In the genomic region with DNA sequence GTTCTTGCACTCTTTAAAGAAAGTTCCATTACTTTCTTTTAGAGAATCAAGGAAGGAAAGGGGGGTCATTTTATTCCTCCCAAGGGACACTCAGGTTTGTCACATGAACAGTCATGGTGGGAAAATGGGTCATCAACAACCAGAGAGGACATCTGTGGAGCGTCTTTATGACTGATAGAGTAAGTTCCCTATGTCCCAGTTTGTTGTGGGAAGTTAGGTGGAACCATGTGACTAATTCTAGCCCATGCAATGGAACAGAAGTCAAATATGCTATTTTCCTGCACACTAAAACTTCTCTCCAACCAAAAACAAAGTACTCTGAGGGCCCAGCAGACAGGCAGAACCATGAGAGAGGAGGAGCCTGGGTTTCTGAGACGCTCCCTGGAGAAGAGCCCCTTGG, we compare ENCODE assay signal across 8 cellular contexts.
DNase-seq lines count a peak whose midpoint lies in the region; ATAC-seq and TF ChIP-seq lines count a peak whose summit lies in the region.

No MANE protein-coding gene starts in this region.

- H3K27ac ChIP-seq in BLaER1 (no peak overlapping the region), HL-60 (replicated peaks) (peak overlapping the region; percentile 47; the same call in 1 of the 2 replicates), fibroblast of lung (ENCODE audit: insufficient read depth, low read length) (no peak overlapping the region)

- peak; percentile 8 for ATAC-seq in GM21390 (IDR thresholded peaks at IDR 0.05; ENCODE audit: unreplicated experiment)

- H3K4me3 Mint-ChIP-seq in progenitor cell of endocrine pancreas (ENCODE audit: low read depth) = no peak overlapping the region

- H3K9ac ChIP-seq in BLaER1 = no peak overlapping the region
- no peak overlapping the region for H3K9ac ChIP-seq in fibroblast of lung (ENCODE audit: insufficient read depth, low read length)

- no peak overlapping the region for H3K27ac Mint-ChIP-seq in progenitor cell of endocrine pancreas

- H3K79me2 ChIP-seq in fibroblast of lung (ENCODE audit: control insufficient read depth, insufficient read depth, low read length) = no peaks in the 10 kb centered on the region

- no peaks in the 10 kb centered on the region for H3K9me3 Mint-ChIP-seq in progenitor cell of endocrine pancreas (ENCODE audit: low read depth)

- H3K36me3 ChIP-seq in BLaER1 (no peaks in the 10 kb centered on the region), fibroblast of lung (ENCODE audit: control insufficient read depth, insufficient read depth, low read length) (no peaks in the 10 kb centered on the region)

- H4K20me1 ChIP-seq in BLaER1 (no peaks in the 10 kb centered on the region), fibroblast of lung (ENCODE audit: control insufficient read depth, extremely low read depth, insufficient read depth, low read length) (no peaks in the 10 kb centered on the region)

- H3K4me3 ChIP-seq in BLaER1 (no peak overlapping the region), HL-60 (replicated peaks; ENCODE audit: insufficient read depth, low read length) (no peak overlapping the region), fibroblast of lung (replicated peaks in 1 of 4; ENCODE audit: control extremely low read depth in 1 of 4, insufficient read depth in 1 of 4, low read depth in 3 of 4, low read length in 4 of 4) (no peak overlapping the region)

- DNase-seq in HL-60 (ENCODE audit: low read depth in 1 of 2, low spot score in 1 of 2) (no peak), fibroblast of lung (ENCODE audit: low read depth in 2 of 2) (no peak), NCI-H524 (lab: John Stamatoyannopoulos, UW) (no peak), NCI-H187 (lab: John Stamatoyannopoulos, UW) (no peak), progenitor cell of endocrine pancreas (ENCODE audit: low spot score, unreplicated experiment) (no peak), NCI-H1048 (lab: John Stamatoyannopoulos, UW) (no peak)

- TF ChIP-seq CTCF in HL-60 (IDR thresholded peaks at IDR 0.05; ENCODE audit: insufficient read depth, low read length) (no peak), fibroblast of lung (conservative IDR thresholded peaks at IDR 0.05 in 1 of 2, IDR thresholded peaks at IDR 0.05 in 1 of 2; ENCODE audit: low read depth in 1 of 2, low read length in 2 of 2) (no peak), progenitor cell of endocrine pancreas (IDR thresholded peaks at IDR 0.05; ENCODE audit: unreplicated experiment) (no peak)

- H3K27me3 Mint-ChIP-seq in progenitor cell of endocrine pancreas = peaks cover 1% of the 10 kb centered on the region

- peak overlapping the region; percentile 36 for H2AFZ ChIP-seq in fibroblast of lung (ENCODE audit: low read length)

- H3K27me3 ChIP-seq in BLaER1 (no peaks in the 10 kb centered on the region), HL-60 (ENCODE audit: insufficient read depth, poor library complexity, severe bottlenecking) (no peaks in the 10 kb centered on the region), fibroblast of lung (ENCODE audit: control insufficient read depth, insufficient read depth, low read length) (no peaks in the 10 kb centered on the region)

- H3K36me3 Mint-ChIP-seq in progenitor cell of endocrine pancreas (ENCODE audit: insufficient read depth) = no peaks in the 10 kb centered on the region

- H3K4me1 ChIP-seq in BLaER1 (peaks cover 21% of the 10 kb centered on the region), fibroblast of lung (ENCODE audit: control insufficient read depth, extremely low read depth, insufficient read depth, low read length) (no peaks in the 10 kb centered on the region)

- H3K4me1 Mint-ChIP-seq in progenitor cell of endocrine pancreas (ENCODE audit: low read depth) = peaks cover 28% of the 10 kb centered on the region

- peak overlapping the region; percentile 36 for H3K4me2 ChIP-seq in BLaER1
- no peak overlapping the region for H3K4me2 ChIP-seq in fibroblast of lung (ENCODE audit: extremely low read depth, insufficient read depth, low read length)

- no peaks in the 10 kb centered on the region for H3K9me3 ChIP-seq in BLaER1
- H3K9me3 ChIP-seq in fibroblast of lung (ENCODE audit: control insufficient read depth, insufficient read depth, low read depth, low read length) = no peaks in the 10 kb centered on the region
